ENCODE assay signal across 9 cellular contexts in genomic region chr10:58140054-58140453, GRCh38.
"Had no signal": no experiment of that assay in that cellular context is flagged by ENCODE, and none has a peak within 500 bp of the region (broad histone marks: within the 10 kb centered on the region; RNA-seq: fewer than 3 reads in every experiment).

No MANE protein-coding gene starts in this region.

- H3K4me3 Mint-ChIP-seq: GM23338, H9 had no signal

- ATAC-seq: GM23338, K562 had no signal

- H3K4me3 ChIP-seq: GM23338, K562 had no signal

- H3K4me1 Mint-ChIP-seq: GM23338, H9 had no signal

- H3K27ac ChIP-seq: HL-60 had no signal

- DNase-seq: H9, HCEC 1CT, IMR-90 had no signal

- H3K27ac Mint-ChIP-seq: GM23338, H9 had no signal

- FAIRE-seq: H1, H54, HTR-8/SVneo had no signal
